ENCODE assay signal across 8 cellular contexts in the genomic region with DNA sequence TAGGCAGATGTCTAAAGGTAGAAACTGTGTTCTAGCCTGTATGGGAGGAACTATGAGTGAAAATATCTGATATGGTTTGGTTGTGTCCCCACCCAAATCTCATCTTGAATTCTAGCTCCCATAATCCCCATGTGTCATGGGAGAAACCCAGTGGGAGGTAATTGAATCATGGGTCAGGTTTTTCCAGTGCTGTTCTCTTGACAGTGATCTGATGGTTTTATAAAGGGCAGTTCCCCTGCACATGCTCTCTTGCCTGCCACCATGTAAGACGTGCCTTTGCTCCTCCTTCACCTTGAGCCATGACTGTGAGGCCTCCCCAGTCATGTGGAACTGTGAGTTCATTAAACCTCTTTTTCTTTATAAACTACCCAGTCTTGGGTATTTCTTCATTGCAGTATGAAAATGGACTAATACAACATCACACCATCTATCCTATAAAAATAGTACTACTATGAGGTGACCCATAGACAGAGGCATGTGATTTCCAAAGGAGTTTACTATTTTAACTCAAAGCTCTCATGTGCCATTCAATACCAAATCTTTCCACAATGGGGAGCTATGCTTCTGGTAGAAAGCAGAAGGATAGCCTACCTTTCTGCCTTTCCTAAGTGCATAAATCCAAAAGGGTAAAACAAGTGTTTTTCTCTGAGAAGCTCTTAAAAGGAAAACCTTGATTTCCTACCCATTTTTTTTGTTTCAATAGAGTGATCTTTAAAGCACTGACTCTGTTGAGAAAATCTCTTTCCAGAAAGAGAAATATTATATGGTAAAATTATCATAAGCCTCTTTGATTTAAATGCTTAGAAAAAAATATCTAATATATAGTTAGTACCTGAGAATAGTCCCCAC. TPM values are rescaled to one million over a fixed set of nuclear protein-coding genes. Genes with fewer than 3 reads are reported as not detected.
DNase-seq lines count a peak whose midpoint lies in the region; ATAC-seq and TF ChIP-seq lines count a peak whose summit lies in the region.

No MANE protein-coding gene starts in this region.

- BruUV-seq in OCI-LY7 (replicated peaks; lab: Mats Ljungman, UMichigan) = no TSS peak

- peaks cover 0 to 100% (median 83%) of the 10 kb centered on the region in 9 donors for H3K36me3 ChIP-seq in heart right ventricle
- peaks cover 97% of the 10 kb centered on the region for H3K36me3 ChIP-seq in OCI-LY7 (ENCODE audit: insufficient read depth, low read length)

- POLR2A ChIA-PET in OCI-LY7 (lab: Charles Lee) = interaction anchor here (0.6 to 1.4 kb wide), 8 partner anchors 11 to 196 kb away, joined by 3 to 4 read pairs (median 3); no protein-coding TSS in a partner anchor

- peaks cover 0 to 12% (median 0%) of the 10 kb centered on the region in 9 donors for H3K4me1 ChIP-seq in heart right ventricle
- H3K4me1 ChIP-seq in OCI-LY7 (ENCODE audit: insufficient read depth, low read length, poor library complexity, severe bottlenecking) = no peaks in the 10 kb centered on the region

- TF ChIP-seq CTCF in heart right ventricle (IDR thresholded peaks at IDR 0.05) (peak in 7 of 9 donors; percentile 35 to 54 (median 45)), OCI-LY7 (conservative IDR thresholded peaks at IDR 0.05; ENCODE audit: low read length) (peak; percentile 73), epithelial cell of esophagus (IDR thresholded peaks at IDR 0.05; ENCODE audit: insufficient read depth, low read depth, low read length, missing control alignments) (peak; percentile 44), retinal pigment epithelial cell (conservative IDR thresholded peaks at IDR 0.05; ENCODE audit: low read depth, low read length) (peak; percentile 61)

- CTCF ChIA-PET in OCI-LY7 (lab: Charles Lee; ENCODE audit: unreplicated experiment) = no interaction called here

- H3K9me3 ChIP-seq in heart right ventricle = no peaks in the 10 kb centered on the region
- H3K9me3 ChIP-seq in OCI-LY7 (ENCODE audit: low read length) = no peaks in the 10 kb centered on the region

- H3K79me2 ChIP-seq in OCI-LY7 (ENCODE audit: insufficient read depth, low read depth, low read length) = no peaks in the 10 kb centered on the region

- no peaks in the 10 kb centered on the region for H4K20me1 ChIP-seq in OCI-LY7 (ENCODE audit: insufficient read depth, low read length)

- no peak overlapping the region for H2AFZ ChIP-seq in OCI-LY7 (ENCODE audit: low read length)

- intact Hi-C loops in heart right ventricle (cut with DNase I) = no loop called here
- intact Hi-C loops in left cardiac atrium (cut with DNase I) = no loop called here
- intact Hi-C loops in OCI-LY7 (cut with micrococcal nuclease; ENCODE audit: unreplicated experiment) = no loop called here

- DNase-seq in heart right ventricle (no peak), left cardiac atrium (no peak), OCI-LY7 (ENCODE audit: low spot score) (peak; percentile 54), epithelial cell of esophagus (ENCODE audit: low read depth) (peak; percentile 42), retinal pigment epithelial cell (ENCODE audit: low read depth) (peak; percentile 9), putamen (ENCODE audit: low spot score) (no peak), NCI-H345 treated with DMSO at 0.1 percent for 48 hours (lab: John Stamatoyannopoulos, UW; ENCODE audit: unreplicated experiment) (no peak)

- H3K27ac ChIP-seq in heart right ventricle (no peak overlapping the region), OCI-LY7 (ENCODE audit: low read depth, low read length, poor library complexity, severe bottlenecking) (no peak overlapping the region)

- ATAC-seq in heart right ventricle (peak in 2 of 8 donors; percentile 61 to 66), left cardiac atrium (no peak), GM18520 (IDR thresholded peaks at IDR 0.05; ENCODE audit: unreplicated experiment) (no peak)

- H3K4me2 ChIP-seq in OCI-LY7 (ENCODE audit: low read length) = no peak overlapping the region

- no peaks in the 10 kb centered on the region for H3K9me2 ChIP-seq in OCI-LY7 (ENCODE audit: insufficient read depth, low read length)

- 92% methylated on average over 1 of the region's 1 CpG for WGBS in heart right ventricle, 2 donors

- H3K27me3 ChIP-seq in heart right ventricle = no peaks in the 10 kb centered on the region

- H3K4me3 ChIP-seq in heart right ventricle (no peak overlapping the region), OCI-LY7 (ENCODE audit: low read depth, low read length, poor library complexity, severe bottlenecking) (no peak overlapping the region), epithelial cell of esophagus (ENCODE audit: low read length) (no peak overlapping the region), retinal pigment epithelial cell (ENCODE audit: low read length) (no peak overlapping the region)

RNA-seq across cellular contexts. Expression of a gene that starts 38.8 kb away (rescaled TPM):
- 100 to 1,000 TPM in 7 of 10 donors, 10 to 100 TPM in 3; 86.3 to 163 (median 124) TPM for total RNA-seq in heart right ventricle
- polyA plus RNA-seq in heart right ventricle = 100 to 1,000 TPM in 1 of 2 donors, 10 to 100 TPM in 1; 82.5 to 121 TPM
- 100 to 1,000 TPM; 115 to 148 TPM for total RNA-seq in left cardiac atrium
- 80.0 and 93.4 TPM in 2 replicates for total RNA-seq in OCI-LY7 (2014; rRNA removed; shearing (Covaris generic))
- 135 and 143 TPM in 2 replicates for total RNA-seq in OCI-LY7 (2022)

RNA-seq across cellular contexts. Expression of a gene that starts 48.4 kb away (rescaled TPM):
- 1 to 10 TPM; 3.5 to 9.1 (median 6.2) TPM for total RNA-seq in heart right ventricle
- 1 to 10 TPM; 1.9 to 5.4 TPM for polyA plus RNA-seq in heart right ventricle
- 1 to 10 TPM; 2.9 to 3.7 TPM for total RNA-seq in left cardiac atrium
- 13.2 and 16.4 TPM in 2 replicates for total RNA-seq in OCI-LY7 (2014; rRNA removed; shearing (Covaris generic))
- 10.5 and 19.6 TPM in 2 replicates for total RNA-seq in OCI-LY7 (2022)

RNA-seq across cellular contexts. Expression of a gene that starts 53.5 kb away (rescaled TPM):
- 1 to 10 TPM; 1.7 to 5.0 (median 3.0) TPM for total RNA-seq in heart right ventricle
- 1 to 10 TPM; 3.8 to 6.7 TPM for polyA plus RNA-seq in heart right ventricle
- total RNA-seq in left cardiac atrium = 1 to 10 TPM; 7.1 to 9.1 TPM
- 0.47 and 1.1 TPM in 2 replicates for total RNA-seq in OCI-LY7 (2014; rRNA removed; shearing (Covaris generic))
- 0.72 and 0.76 TPM in 2 replicates for total RNA-seq in OCI-LY7 (2022)

Comparison
In these comparisons a context has a peak if more than half of its experiments do, and no peak if none do; other contexts are left out.
1. DNase-seq: peak in OCI-LY7 (single experiment), epithelial cell of esophagus (single experiment) and retinal pigment epithelial cell (single experiment); none in heart right ventricle (0 of 2), left cardiac atrium (single experiment), putamen (single experiment) and NCI-H345 treated with DMSO at 0.1 percent for 48 hours (single experiment).
2. Peak in every context shown above with its lines, with median percentiles within 50 percentile points of each other: CTCF ChIP-seq.